Comparison of ENCODE assay signal across 10 cellular contexts in the genomic region with DNA sequence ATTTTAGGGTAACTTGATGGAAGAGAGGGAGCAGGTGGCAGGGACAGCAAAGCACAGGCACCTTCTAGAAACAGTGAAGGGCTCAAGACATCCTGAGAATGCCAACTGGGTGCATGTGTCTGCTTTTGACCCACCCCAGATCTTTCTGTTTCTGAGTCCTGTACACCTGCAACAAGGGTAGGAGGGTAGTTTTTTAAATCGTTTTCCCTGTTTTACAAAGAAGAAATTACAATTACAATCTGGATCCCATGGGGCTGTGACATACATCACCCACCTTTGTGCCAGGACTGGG. TPM values are rescaled to one million over a fixed set of nuclear protein-coding genes. Genes with fewer than 3 reads are reported as not detected.
DNase-seq lines count a peak whose midpoint lies in the region; ATAC-seq, FAIRE-seq and TF ChIP-seq lines count a peak whose summit lies in the region.
"Had no signal": no experiment of that assay in that cellular context is flagged by ENCODE, and none has a peak within 500 bp of the region (broad histone marks: within the 10 kb centered on the region; RNA-seq: fewer than 3 reads in every experiment).

No MANE protein-coding gene starts in this region.

- H3K27ac ChIP-seq in CD8-positive, alpha-beta memory T cell (ENCODE audit: low read depth, low read length) = no peak overlapping the region
- H3K27ac ChIP-seq in GM12878 (ENCODE audit: control insufficient read depth, insufficient read depth) = no peak overlapping the region
- no peak overlapping the region for H3K27ac ChIP-seq in trophoblast cell (ENCODE audit: low read depth, low read length)

- ATAC-seq in GM12878 = no peak

- H3K4ac ChIP-seq in trophoblast cell (ENCODE audit: low read depth, low read length) = no peak overlapping the region

- no peak for TF ChIP-seq POLR2A in GM12878 (IDR thresholded peaks at IDR 0.05; ENCODE audit: low read depth, low read length)

- 0% methylated on average over 1 of the region's 1 CpG for WGBS in GM12878 (ENCODE audit: insufficient coverage, insufficient replicate concordance, low lambda C conversion rate, missing lambda C conversion rate)
- WGBS in trophoblast cell (ENCODE audit: extremely low coverage, insufficient coverage, insufficient read length) = no CpG with 5 or more reads among the region's 1 CpG

- intact Hi-C loops in GM12878 (cut with micrococcal nuclease; ENCODE audit: unreplicated experiment) = no loop called here

- no peak overlapping the region for H2BK5ac ChIP-seq in trophoblast cell (ENCODE audit: low read depth, low read length, poor library complexity)

- peak overlapping the region in 6 of 7 donors; percentile 46 to 89 (median 70) for H3K4me3 Mint-ChIP-seq in CD8-positive, alpha-beta memory T cell
- no peak overlapping the region for H3K4me3 Mint-ChIP-seq in HFFc6

- TF ChIP-seq RAD21 in GM12878 (IDR thresholded peaks at IDR 0.05; ENCODE audit: insufficient read depth, low read depth, low read length) = no peak

- H3K9me2 ChIP-seq in Loucy (replicated peaks; ENCODE audit: low read depth, low read length) = no peaks in the 10 kb centered on the region

- H3K4me2 ChIP-seq in Loucy (ENCODE audit: low read depth, low read length, poor library complexity, severe bottlenecking) (peak overlapping the region; percentile 43), GM12878 (ENCODE audit: control insufficient read depth, insufficient read depth) (peak overlapping the region; percentile 65), trophoblast cell (ENCODE audit: low read length) (no peak overlapping the region)

- no peaks in the 10 kb centered on the region for H3F3A ChIP-seq in Loucy (ENCODE audit: low read depth)

- peak overlapping the region; percentile 28 for H2BK12ac ChIP-seq in trophoblast cell (ENCODE audit: low read length)

- H4K91ac ChIP-seq in trophoblast cell (ENCODE audit: low read depth, low read length) = no peak overlapping the region

- no peak overlapping the region for H3K23ac ChIP-seq in trophoblast cell (ENCODE audit: low read length)

- TF ChIP-seq EP300 in GM12878 (IDR thresholded peaks at IDR 0.05; ENCODE audit: borderline replicate concordance in 1 of 2, control insufficient read depth in 1 of 2, low read depth in 2 of 2, low read length in 2 of 2) = no peak

- H4K20me1 ChIP-seq in Loucy (ENCODE audit: insufficient read depth, low read length, poor library complexity, severe bottlenecking) = no peaks in the 10 kb centered on the region
- no peaks in the 10 kb centered on the region for H4K20me1 ChIP-seq in GM12878 (ENCODE audit: control insufficient read depth, insufficient read depth)

- peaks cover 36% of the 10 kb centered on the region for H3K4me1 ChIP-seq in CD8-positive, alpha-beta memory T cell (ENCODE audit: insufficient read depth, low read length)
- H3K4me1 ChIP-seq in Loucy (ENCODE audit: insufficient read depth, low read length, poor library complexity, severe bottlenecking) = peaks cover 13% of the 10 kb centered on the region
- peaks cover 32% of the 10 kb centered on the region for H3K4me1 ChIP-seq in GM12878 (ENCODE audit: control insufficient read depth, insufficient read depth, low read length)
- peaks cover 18 to 24% of the 10 kb centered on the region in 2 experiments for H3K4me1 ChIP-seq in trophoblast cell (ENCODE audit: control insufficient read depth in 1 of 2, insufficient read depth in 2 of 2, low read length in 2 of 2)

- H3K18ac ChIP-seq in trophoblast cell (ENCODE audit: low read length) = no peak overlapping the region

- peaks cover 11% of the 10 kb centered on the region for H3K79me1 ChIP-seq in trophoblast cell (ENCODE audit: low read length)

- no peaks in the 10 kb centered on the region for H3K27me3 ChIP-seq in CD8-positive, alpha-beta memory T cell (ENCODE audit: insufficient read depth, low read length, poor library complexity, severe bottlenecking)
- H3K27me3 ChIP-seq in Loucy (ENCODE audit: insufficient read depth, low read length, poor library complexity, severe bottlenecking) = no peaks in the 10 kb centered on the region
- H3K27me3 ChIP-seq in GM12878 (replicated peaks in 1 of 2; ENCODE audit: control insufficient read depth in 2 of 2, insufficient read depth in 2 of 2, low read length in 1 of 2) = no peaks in the 10 kb centered on the region
- no peaks in the 10 kb centered on the region for H3K27me3 ChIP-seq in trophoblast cell (ENCODE audit: insufficient read depth, low read length)

- no peak for DNase-seq in CD8-positive, alpha-beta memory T cell
- no peak for DNase-seq in GM12878 (ENCODE audit: low read depth, low spot score)
- no peak for DNase-seq in trophoblast cell
- no peak for DNase-seq in HFFc6
- no peak for DNase-seq in COR-L47 (lab: John Stamatoyannopoulos, UW)
- DNase-seq in cerebellar cortex (ENCODE audit: low spot score) = no peak
- DNase-seq: mesendoderm, NCI-H1694 had no signal

- peaks cover 59 to 87% (median 78%) of the 10 kb centered on the region in 3 donors for H3K4me1 Mint-ChIP-seq in CD8-positive, alpha-beta memory T cell
- peaks cover 64% of the 10 kb centered on the region for H3K4me1 Mint-ChIP-seq in HFFc6 (ENCODE audit: low read depth)

- no peak overlapping the region for H4K12ac ChIP-seq in trophoblast cell (ENCODE audit: low read depth, low read length)

- H3K27ac Mint-ChIP-seq in CD8-positive, alpha-beta memory T cell = peak overlapping the region; percentile 38 to 97 (median 80)
- no peak overlapping the region for H3K27ac Mint-ChIP-seq in HFFc6

- H3K14ac ChIP-seq in trophoblast cell (ENCODE audit: low read length) = no peak overlapping the region

- H3K36me3 ChIP-seq in CD8-positive, alpha-beta memory T cell (ENCODE audit: insufficient read depth, low read length) = no peaks in the 10 kb centered on the region
- H3K36me3 ChIP-seq in Loucy (ENCODE audit: insufficient read depth, low read length) (no peaks in the 10 kb centered on the region), GM12878 (ENCODE audit: control insufficient read depth in 2 of 2, insufficient read depth in 2 of 2, low read length in 1 of 2) (no peaks in the 10 kb centered on the region), trophoblast cell (ENCODE audit: control insufficient read depth in 1 of 2, insufficient read depth in 2 of 2, low read length in 2 of 2) (no peaks in the 10 kb centered on the region)

- peak overlapping the region; percentile 16 for H3K4me3 ChIP-seq in CD8-positive, alpha-beta memory T cell (ENCODE audit: low read length)
- H3K4me3 ChIP-seq in Loucy (ENCODE audit: low read length, poor library complexity, severe bottlenecking) (peak overlapping the region; percentile 27), GM12878 (no peak overlapping the region), trophoblast cell (ENCODE audit: low read depth, low read length) (no peak overlapping the region)

- TF ChIP-seq CTCF in Loucy (conservative IDR thresholded peaks at IDR 0.05; ENCODE audit: low read length) (no peak), GM12878 (IDR thresholded peaks at IDR 0.05 in 2 of 3, conservative IDR thresholded peaks at IDR 0.05 in 1 of 3; ENCODE audit: control insufficient read depth in 2 of 3, extremely low read depth in 1 of 3, insufficient read depth in 1 of 3, low read depth in 3 of 3, low read length in 3 of 3) (no peak), HFFc6 (IDR thresholded peaks at IDR 0.05) (no peak)

- BruUV-seq in GM12878 (replicated peaks; lab: Mats Ljungman, UMichigan) = no TSS peak

- RAD21 ChIA-PET in GM12878 (lab: Charles Lee; ENCODE audit: unreplicated experiment) = no interaction called here

- H3K36me3 Mint-ChIP-seq in CD8-positive, alpha-beta memory T cell = no peaks in the 10 kb centered on the region
- H3K36me3 Mint-ChIP-seq in HFFc6 (ENCODE audit: low read depth) = 0 out of 2 replicates have a peak, but pooled peaks cover 4% of the 10 kb centered on the region

- H4K8ac ChIP-seq in trophoblast cell (ENCODE audit: low read depth, low read length) = no peak overlapping the region

- H3K79me2 ChIP-seq in Loucy (ENCODE audit: insufficient read depth, low read length) (no peaks in the 10 kb centered on the region), GM12878 (ENCODE audit: control insufficient read depth, insufficient read depth, low read length) (no peaks in the 10 kb centered on the region), trophoblast cell (ENCODE audit: control insufficient read depth, insufficient read depth, low read length, poor library complexity) (no peaks in the 10 kb centered on the region)

- H2BK120ac ChIP-seq in trophoblast cell (ENCODE audit: insufficient read depth, low read length, poor library complexity) = no peak overlapping the region

- in situ Hi-C loops in GM12878 (cut with MboI) = no loop called here

- CTCF ChIA-PET in CD8-positive, alpha-beta memory T cell (lab: Charles Lee) = interaction anchor here (0.8 to 1.9 kb wide), 2 partner anchors 12 to 21 kb away, joined by 3 to 5 read pairs; no protein-coding TSS in a partner anchor
- CTCF ChIA-PET in GM12878 (lab: Yijun Ruan, JAX) = no interaction called here

- no peaks in the 10 kb centered on the region for H3K27me3 Mint-ChIP-seq in CD8-positive, alpha-beta memory T cell
- no peaks in the 10 kb centered on the region; the same call in 1 of the 2 replicates for H3K27me3 Mint-ChIP-seq in HFFc6 (ENCODE audit: insufficient read depth)

- SMC1A ChIA-PET in GM12878 (lab: Charles Lee; ENCODE audit: uncharacterized antibody, unreplicated experiment) = interaction anchor here (1.3 to 3.7 kb wide), 3 partner anchors 9 to 16 kb away, joined by 3 to 15 read pairs (median 7); no protein-coding TSS in a partner anchor

- POLR2A ChIA-PET in CD8-positive, alpha-beta memory T cell (lab: Charles Lee) = interaction anchor here (0.8 to 2.0 kb wide), 6 partner anchors 10 to 25 kb away, joined by 3 to 16 read pairs (median 4); partner anchors contain the start of gene KLF6
- POLR2A ChIA-PET in GM12878 (lab: Charles Lee) = no interaction called here

- H3K9me3 Mint-ChIP-seq in CD8-positive, alpha-beta memory T cell = no peaks in the 10 kb centered on the region
- no peaks in the 10 kb centered on the region for H3K9me3 Mint-ChIP-seq in HFFc6

- H3K9ac ChIP-seq in Loucy (ENCODE audit: low read depth, low read length, poor library complexity, severe bottlenecking) = no peak overlapping the region
- H3K9ac ChIP-seq in GM12878 (ENCODE audit: control insufficient read depth, insufficient read depth, low read length) = no peak overlapping the region
- H3K9ac ChIP-seq in trophoblast cell (ENCODE audit: low read length) = no peak overlapping the region

- no peaks in the 10 kb centered on the region for H3K9me3 ChIP-seq in CD8-positive, alpha-beta memory T cell (ENCODE audit: low read length)
- H3K9me3 ChIP-seq in Loucy (ENCODE audit: insufficient read depth, low read depth, low read length) (no peaks in the 10 kb centered on the region), GM12878 (replicated peaks; ENCODE audit: control insufficient read depth, insufficient read depth, low read length) (peaks cover 9% of the 10 kb centered on the region; the same call in 2 of the 3 replicates), trophoblast cell (ENCODE audit: insufficient read depth, low read depth, low read length) (no peaks in the 10 kb centered on the region)

- H2AK5ac ChIP-seq in trophoblast cell (ENCODE audit: low read length) = no peak overlapping the region

- H2AFZ ChIP-seq in Loucy (ENCODE audit: low read length) = no peak overlapping the region
- H2AFZ ChIP-seq in GM12878 (ENCODE audit: control insufficient read depth, low read depth, low read length) = peak overlapping the region; percentile 85
- no peak overlapping the region for H2AFZ ChIP-seq in trophoblast cell (ENCODE audit: insufficient read depth, low read length, poor library complexity)

- no peak for FAIRE-seq in GM12878 (lab: Jason Lieb, UNC)
- FAIRE-seq: G401.6 had no signal

RNA-seq across cellular contexts. Expression of gene KLF6, which starts 19.7 kb away (rescaled TPM):
- total RNA-seq in CD8-positive, alpha-beta memory T cell = 100 to 1,000 TPM; 187 to 192 TPM
- polyA plus RNA-seq in CD8-positive, alpha-beta memory T cell = 883 TPM
- 102 and 109 TPM in 2 replicates for total RNA-seq in GM12878 (2013; cell fraction: nucleolus; rRNA removed)
- total RNA-seq in GM12878 (2014; rRNA removed) (17.6 and 19.9 TPM in 2 replicates), GM12878 (2014; rRNA removed; fragmentation: Illumina TruSeq; extraction: Trizol) (16.1 and 16.2 TPM in 2 replicates), GM12878 (2021) (42.1 and 47.3 TPM in 2 replicates)
- polyA plus RNA-seq in GM12878 (2011; ENCODE audit: low read depth) = 25.2 TPM
- polyA plus RNA-seq in GM12878 (2011; rRNA removed) (31.5 and 32.0 TPM in 2 replicates), GM12878 (2014; fragmentation: Illumina TruSeq; extraction: Trizol) (21.6 and 26.4 TPM in 2 replicates), GM12878 (2014; fragmentation: Nextera tagmentation; extraction: Ambion mirVana) (10 to 100 TPM in 1 of 2 experiments, 1 to 10 TPM in 1; 7.4 to 15.4 TPM), GM12878 (2014; rRNA removed) (20.2 and 25.4 TPM in 2 replicates), GM12878 (2016; fragmentation: Nextera tagmentation; extraction: Ambion mirVana) (10 to 100 TPM; 48.6 to 54.1 TPM)
- polyA plus RNA-seq in GM12878 (2011; cell fraction: cytosol; rRNA removed) = 29.9 and 31.3 TPM in 2 replicates
- 60.5 and 74.6 TPM in 2 replicates for polyA plus RNA-seq in GM12878 (2011; cell fraction: nucleus; rRNA removed)
- 49.8 and 49.9 TPM in 2 replicates for polyA plus RNA-seq in GM12878 (2012)
- 78.3 and 96.8 TPM in 2 replicates for polyA minus RNA-seq in GM12878 (2011; rRNA and poly(A)+ RNA removed)
- 15.2 and 23.9 TPM in 2 replicates for polyA minus RNA-seq in GM12878 (2011; cell fraction: cytosol; rRNA and poly(A)+ RNA removed)
- 201 and 273 TPM in 2 replicates for polyA minus RNA-seq in GM12878 (2011; cell fraction: nucleus; rRNA and poly(A)+ RNA removed)
- polyA plus RNA-seq in trophoblast cell (2013) = 113 TPM in 2 replicates
- 100 to 1,000 TPM; 114 to 154 (median 142) TPM for total RNA-seq in HFFc6 (2021; fragmentation: NEBNext Ultra II Directional; extraction: Animal tissue kit (Norgen Biotek cat#: 25700))

Comparison
In these comparisons a context has a peak if more than half of its experiments do, and no peak if none do; other contexts are left out.
1. H3K4me3 ChIP-seq: peak in CD8-positive, alpha-beta memory T cell (single experiment) and Loucy (single experiment); none in GM12878 (single experiment) and trophoblast cell (single experiment).